ENCODE assay signal across 8 cellular contexts in genomic region chr19:56121180-56122167, GRCh38. TPM values are rescaled to one million over a fixed set of nuclear protein-coding genes. Genes with fewer than 3 reads are reported as not detected.
DNase-seq lines count a peak whose midpoint lies in the region; ATAC-seq, FAIRE-seq and TF ChIP-seq lines count a peak whose summit lies in the region.

Gene ZNF787 (minus strand): TSS chr19:56121295. CDS start chr19:56103217, 18,078 bp downstream.

- H4K20me1 ChIP-seq in HepG2 (ENCODE audit: insufficient read depth, low read length): peaks cover 34% of the 10 kb centered on the region

- H3K4me3 ChIP-seq in HepG2 (replicated peaks in 1 of 3; ENCODE audit: insufficient read depth in 1 of 3, low read depth in 2 of 3, low read length in 3 of 3): peak within 1 kb of the TSS; percentile 69 to 90 (median 87)

- ATAC-seq in GM19372 (IDR thresholded peaks at IDR 0.05; ENCODE audit: low read depth, unreplicated experiment) (peak; percentile 84), HG03558 (IDR thresholded peaks at IDR 0.05; ENCODE audit: extremely low read depth, unreplicated experiment) (peak; percentile 74), HepG2 (peak; percentile 83)

- H3K4me2 ChIP-seq in HepG2 (ENCODE audit: low read depth, low read length): peak within 1 kb of the TSS; percentile 95

- no peaks in the 10 kb centered on the region for H3K9me3 ChIP-seq in HepG2 (ENCODE audit: low read length)

- BruUV-seq in HepG2 (replicated peaks; lab: Mats Ljungman, UMichigan): TSS peak; percentile 70

- no peak; the same call in 1 of the 2 replicates for TF ChIP-seq RAD21 in HepG2 (CRISPR knock-in tag; IDR thresholded peaks at IDR 0.05)

- WGBS in HepG2 (ENCODE audit: low lambda C conversion rate): 7% methylated on average over 21 of the region's 74 CpGs

- POLR2A ChIA-PET in HepG2 (lab: Yijun Ruan, JAX): interaction anchor here (0.7 to 3.7 kb wide), 9 partner anchors 10 to 467 kb away, joined by 3 to 113 read pairs (median 8); partner anchors contain the start of genes U2AF2, ZNF444, ZNF583 and ZSCAN5A

- H3K9ac ChIP-seq in HepG2 (ENCODE audit: insufficient read depth, low read depth, low read length): peak within 1 kb of the TSS; percentile 91

- TF ChIP-seq POLR2A in HepG2 (IDR thresholded peaks at IDR 0.05; ENCODE audit: insufficient read depth in 1 of 2, low read depth in 2 of 2, low read length in 2 of 2): peak in 1 of 2 experiments; percentile 56; a peak in 2 of 4 replicates

- DNase-seq in C1 segment of cervical spinal cord (lab: John Stamatoyannopoulos, UW): peak; percentile 78 to 100 (median 98)
- DNase-seq in NCI-H748 treated with DMSO at 0.1 percent for 48 hours (lab: John Stamatoyannopoulos, UW): peak; percentile 89
- DNase-seq in activated CD4-positive, alpha-beta T cell treated with anti-CD3 and anti-CD28 coated beads, Interleukin-2, amount 50 U/mL, for 24 hours (ENCODE audit: low read depth in 1 of 2, low spot score in 1 of 2): peak; percentile 96 to 98
- peak; percentile 96 for DNase-seq in HepG2 (ENCODE audit: low spot score)
- DNase-seq in stimulated activated CD4-positive, alpha-beta T cell treated with anti-CD3 and anti-CD28 coated beads, Interleukin-4, amount 100 ng/mL, for 1 hour: peak; percentile 98

- peak within 1 kb of the TSS; percentile 98 for H3K27ac Mint-ChIP-seq in dendritic cell treated with granulocyte-macrophage colony-stimulating factor and Interleukin-4, amounts not matched to agents 40 ng/mL and 50 ng/mL, for 4 days

- no peaks in the 10 kb centered on the region; a peak in 1 of 5 replicates for H3K27me3 ChIP-seq in HepG2 (ENCODE audit: control insufficient read depth in 1 of 2, insufficient read depth in 2 of 2, low read length in 2 of 2)

- peaks cover 37% of the 10 kb centered on the region for H3K79me2 ChIP-seq in HepG2 (ENCODE audit: insufficient read depth, low read length)

- no peak within 1 kb of the TSS for H2AFZ ChIP-seq in HepG2 (ENCODE audit: low read length)

- H3K4me1 Mint-ChIP-seq in dendritic cell treated with granulocyte-macrophage colony-stimulating factor and Interleukin-4, amounts not matched to agents 40 ng/mL and 50 ng/mL, for 4 days (ENCODE audit: low read depth): peaks cover 36% of the 10 kb centered on the region

- in situ Hi-C loops in HepG2 (cut with HindIII; ENCODE audit: extremely low pct_ligation_motif_present, low pct_unique_long_range_greater_than_20kb): no loop called here

- H3K9me3 Mint-ChIP-seq in dendritic cell treated with granulocyte-macrophage colony-stimulating factor and Interleukin-4, amounts not matched to agents 40 ng/mL and 50 ng/mL, for 4 days: no peaks in the 10 kb centered on the region

- peak within 1 kb of the TSS; percentile 95 for H3K4me3 Mint-ChIP-seq in dendritic cell treated with granulocyte-macrophage colony-stimulating factor and Interleukin-4, amounts not matched to agents 40 ng/mL and 50 ng/mL, for 4 days

- intact Hi-C loops in dendritic cell treated with granulocyte-macrophage colony-stimulating factor and Interleukin-4, amounts not matched to agents 40 ng/mL and 50 ng/mL, for 4 days (cut with micrococcal nuclease): loop anchor here (1.0 kb wide), 3 partner anchors 10 to 194 kb away; no protein-coding TSS in a partner anchor
- intact Hi-C loops in HepG2 (cut with micrococcal nuclease; ENCODE audit: unreplicated experiment): loop anchor here (1.0 to 5.0 kb wide), 3 partner anchors 11 to 196 kb away; partner anchors contain the start of gene ZNF444

- FAIRE-seq in HepG2 (lab: Jason Lieb, UNC): peak; percentile 67

- H3K27ac ChIP-seq in HepG2 (ENCODE audit: extremely low read length, insufficient read depth, low read length): peak within 1 kb of the TSS; percentile 99

- CTCF ChIA-PET in HepG2 (lab: Yijun Ruan, JAX; ENCODE audit: low intra/inter-chr PET ratio, low total read pairs): interaction anchor here (1.5 kb wide), 1 partner anchor 16 kb away, joined by 4 read pairs; no protein-coding TSS in a partner anchor

- TF ChIP-seq EP300 in HepG2 (IDR thresholded peaks at IDR 0.05; ENCODE audit: low read depth in 2 of 2, low read length in 2 of 2) (no peak), HepG2 (CRISPR knock-in tag; IDR thresholded peaks at IDR 0.05; ENCODE audit: borderline replicate concordance) (no peak)

- H3K4me1 ChIP-seq in HepG2 (ENCODE audit: insufficient read depth, low read length): peaks cover 62% of the 10 kb centered on the region

- peaks cover 44% of the 10 kb centered on the region for H3K36me3 Mint-ChIP-seq in dendritic cell treated with granulocyte-macrophage colony-stimulating factor and Interleukin-4, amounts not matched to agents 40 ng/mL and 50 ng/mL, for 4 days (ENCODE audit: low read depth)

- no peaks in the 10 kb centered on the region for H3K27me3 Mint-ChIP-seq in dendritic cell treated with granulocyte-macrophage colony-stimulating factor and Interleukin-4, amounts not matched to agents 40 ng/mL and 50 ng/mL, for 4 days

- 0 out of 2 replicates have a peak, but pooled peaks have one; percentile 34 for TF ChIP-seq CTCF in HepG2 (CRISPR knock-in tag; IDR thresholded peaks at IDR 0.05)

- peaks cover 4 to 11% of the 10 kb centered on the region in 2 experiments; a peak in 3 of 5 replicates for H3K36me3 ChIP-seq in HepG2 (replicated peaks in 1 of 2; ENCODE audit: control insufficient read depth in 1 of 2, insufficient read depth in 2 of 2, low read length in 2 of 2)

TF ChIP-seq in HepG2, 621 proteins besides CTCF, POLR2A, EP300 and RAD21 (continues in another document):
- no peak for TF ChIP-seq TERF1 (CRISPR knock-in tag; IDR thresholded peaks at IDR 0.05)
- TF ChIP-seq BORCS8-MEF2B (CRISPR knock-in tag; IDR thresholded peaks at IDR 0.05): no peak
- TF ChIP-seq SMAD3 (CRISPR knock-in tag; IDR thresholded peaks at IDR 0.05): peak; percentile 35
- TF ChIP-seq ZNF777 (CRISPR knock-in tag; IDR thresholded peaks at IDR 0.05): no peak
- no peak for TF ChIP-seq SMARCE1 (IDR thresholded peaks at IDR 0.05; ENCODE audit: borderline replicate concordance)
- TF ChIP-seq HIVEP1 (CRISPR knock-in tag; IDR thresholded peaks at IDR 0.05): 0 out of 2 replicates have a peak, but pooled peaks have one; percentile 44
- TF ChIP-seq TEAD3 (CRISPR knock-in tag; optimal IDR thresholded peaks at IDR 0.05; ENCODE audit: borderline replicate concordance): no peak
- no peak for TF ChIP-seq NFE2 (CRISPR knock-in tag; IDR thresholded peaks at IDR 0.05)
- no peak; the same call in 1 of the 2 replicates for TF ChIP-seq ZBTB26 (CRISPR knock-in tag; IDR thresholded peaks at IDR 0.05; ENCODE audit: borderline replicate concordance)
- TF ChIP-seq EEA1 (CRISPR knock-in tag; IDR thresholded peaks at IDR 0.05; ENCODE audit: borderline replicate concordance): no peak
- TF ChIP-seq ZNF597 (CRISPR knock-in tag; IDR thresholded peaks at IDR 0.05): no peak

RNA-seq across cellular contexts. Expression of gene ZNF787, which starts in this region (rescaled TPM):
- 35.6 and 42.8 TPM in 2 replicates for total RNA-seq in HepG2 (2016; rRNA removed; fragmentation: Illumina TruSeq; extraction: Trizol)
- 29.0 and 33.1 TPM in 2 replicates for total RNA-seq in HepG2 (2016; cell fraction: cytosol; rRNA removed; fragmentation: Illumina TruSeq; extraction: Trizol; ENCODE audit: low read depth)
- total RNA-seq in HepG2 (2016; cell fraction: insoluble cytoplasmic fraction; rRNA removed; fragmentation: Illumina TruSeq; extraction: Trizol): 34.7 and 46.1 TPM in 2 replicates
- total RNA-seq in HepG2 (2016; cell fraction: membrane; rRNA removed; fragmentation: Illumina TruSeq; extraction: Trizol): 62.2 and 73.5 TPM in 2 replicates
- 17.6 and 21.2 TPM in 2 replicates for total RNA-seq in HepG2 (2016; cell fraction: nucleus; rRNA removed; fragmentation: Illumina TruSeq; extraction: Trizol)
- 15.1 and 23.1 TPM in 2 replicates for polyA plus RNA-seq in HepG2 (2011; rRNA removed)
- 9.6 and 21.1 TPM in 2 replicates for polyA plus RNA-seq in HepG2 (2011; cell fraction: cytosol; rRNA removed)
- polyA plus RNA-seq in HepG2 (2011; cell fraction: nucleus; rRNA removed): 24.0 and 30.1 TPM in 2 replicates
- 20.1 and 21.2 TPM in 2 replicates for polyA plus RNA-seq in HepG2 (2012)
- 34.6 and 40.9 TPM in 2 replicates for polyA plus RNA-seq in HepG2 (2016; cell fraction: cytosol; fragmentation: Illumina TruSeq; extraction: Trizol; ENCODE audit: low read depth)
- polyA plus RNA-seq in HepG2 (2016; cell fraction: insoluble cytoplasmic fraction; fragmentation: Illumina TruSeq; extraction: Trizol; ENCODE audit: low read depth): 47.2 and 47.3 TPM in 2 replicates
- 55.5 and 74.3 TPM in 2 replicates for polyA plus RNA-seq in HepG2 (2016; cell fraction: membrane; fragmentation: Illumina TruSeq; extraction: Trizol; ENCODE audit: low read depth)
- 38.1 and 41.9 TPM in 2 replicates for polyA plus RNA-seq in HepG2 (2016; cell fraction: nucleus; fragmentation: Illumina TruSeq; extraction: Trizol; ENCODE audit: insufficient read depth, low read depth)
- polyA minus RNA-seq in HepG2 (2011; rRNA and poly(A)+ RNA removed; ENCODE audit: low replicate concordance): 11.1 and 37.8 TPM in 2 replicates
- polyA minus RNA-seq in HepG2 (2011; cell fraction: cytosol; rRNA and poly(A)+ RNA removed): 24.6 and 29.7 TPM in 2 replicates
- 9.8 and 11.8 TPM in 2 replicates for polyA minus RNA-seq in HepG2 (2011; cell fraction: nucleus; rRNA and poly(A)+ RNA removed)

Comparison
In these comparisons a context has a peak if more than half of its experiments do, and no peak if none do; other contexts are left out.
1. Peak in every context shown above with its lines: DNase-seq, ATAC-seq, H3K4me3 ChIP-seq and H3K27ac ChIP-seq.